ENCODE assay signal across 21 cellular contexts in genomic region chr2:19300961-19301360, GRCh38. TPM values are rescaled to one million over a fixed set of nuclear protein-coding genes. Genes with fewer than 3 reads are reported as not detected.
"Had no signal": no experiment of that assay in that cellular context is flagged by ENCODE, and none has a peak within 500 bp of the region (broad histone marks: within the 10 kb centered on the region; RNA-seq: fewer than 3 reads in every experiment).

No MANE protein-coding gene starts in this region.

- H3K36me3 ChIP-seq: gastroesophageal sphincter, left ventricle myocardium inferior, lower lobe of right lung, upper lobe of left lung, uterus had no signal

- H3K4me3 ChIP-seq: gastroesophageal sphincter, left ventricle myocardium inferior, lower lobe of right lung, psoas muscle, skin epidermis, upper lobe of left lung, uterus had no signal

- H3K27me3 ChIP-seq: gastroesophageal sphincter, upper lobe of left lung, uterus had no signal

- H3K27ac ChIP-seq: epithelial cell of prostate, gastroesophageal sphincter, left ventricle myocardium inferior, lower lobe of right lung, psoas muscle, skin epidermis, upper lobe of left lung, uterus had no signal

- DNase-seq: effector memory CD4-positive, alpha-beta T cell; glutamatergic neuron; immature natural killer cell; kidney; left cardiac atrium; left ventricle myocardium inferior; lower lobe of right lung; naive thymus-derived CD4-positive, alpha-beta T cell; nephron progenitor cell; psoas muscle; retina; stimulated activated CD4-positive, alpha-beta T cell treated with anti-CD3 and anti-CD28 coated beads, Interleukin-2, amount 100 ng/mL, for 24 hours; stimulated activated CD4-positive, alpha-beta T cell treated with anti-CD3 and anti-CD28 coated beads, Interleukin-4, amount 100 ng/mL, for 4 hours; stimulated activated naive B cell treated with anti-CD40 and anti-IgM and Interleukin-4, amounts not matched to agents 10 μg/mL and 1 μg/mL and 100 μg/mL, for 72 hours; stimulated activated naive CD8-positive, alpha-beta T cell treated with anti-CD3 and anti-CD28 coated beads, Interleukin-15, amount 100 ng/mL, for 72 hours; upper lobe of left lung; uterus had no signal

- ATAC-seq: gastroesophageal sphincter; left cardiac atrium; lower lobe of right lung; naive thymus-derived CD4-positive, alpha-beta T cell; psoas muscle; sciatic nerve; stimulated activated naive B cell treated with anti-CD40 and anti-IgM and Interleukin-4, amounts not matched to agents 10 μg/mL and 1 μg/mL and 100 μg/mL, for 72 hours; stimulated activated naive CD8-positive, alpha-beta T cell treated with anti-CD3 and anti-CD28 coated beads, Interleukin-15, amount 100 ng/mL, for 72 hours had no signal

- H3K9me3 ChIP-seq: gastroesophageal sphincter, left ventricle myocardium inferior, lower lobe of right lung, psoas muscle, upper lobe of left lung, uterus had no signal

- H3K4me1 ChIP-seq: psoas muscle, uterus had no signal

RNA-seq across cellular contexts. Expression of gene OSR1, which starts 57.5 kb away (rescaled TPM):
- total RNA-seq: naive thymus-derived CD4-positive, alpha-beta T cell had no signal
- polyA plus RNA-seq: immature natural killer cell; naive thymus-derived CD4-positive, alpha-beta T cell had no signal
